In genomic region chr9:77475641-77476473, GRCh38 we compare ENCODE assay signal across 7 cellular contexts.
A peak's percentile ranks its signal among the peaks of the same experiment; 100 is the strongest.
DNase-seq lines count a peak whose midpoint lies in the region; ATAC-seq and TF ChIP-seq lines count a peak whose summit lies in the region.

No MANE protein-coding gene starts in this region.

- no peaks in the 10 kb centered on the region for H3K4me1 ChIP-seq in PC-3 (ENCODE audit: insufficient read depth, low read length)

- no peaks in the 10 kb centered on the region for H3K9me3 ChIP-seq in PC-3 (ENCODE audit: low read length)

- H3K4me2 ChIP-seq in PC-3 (ENCODE audit: low read length) = no peak overlapping the region

- no peaks in the 10 kb centered on the region for H3K9me2 ChIP-seq in PC-3 (replicated peaks; ENCODE audit: low read length)

- H3F3A ChIP-seq in PC-3 (ENCODE audit: low read length, unreplicated experiment) = no peaks in the 10 kb centered on the region

- H3K9ac ChIP-seq in PC-3 (ENCODE audit: low read length) = no peak overlapping the region

- POLR2A ChIA-PET in PC-3 (lab: Charles Lee; ENCODE audit: unreplicated experiment) = no interaction called here

- intact Hi-C loops in PC-3 (cut with micrococcal nuclease) = no loop called here

- BruUV-seq in PC-3 (replicated peaks; lab: Mats Ljungman, UMichigan) = no TSS peak

- no peak overlapping the region for H2AFZ ChIP-seq in PC-3 (ENCODE audit: low read length)

- TF ChIP-seq CTCF in PC-3 (conservative IDR thresholded peaks at IDR 0.05; ENCODE audit: low read depth, low read length) (no peak), choroid plexus epithelial cell (conservative IDR thresholded peaks at IDR 0.05; ENCODE audit: low read depth, low read length) (peak; percentile 17)

- peak; percentile 94 for ATAC-seq in GM18909 (IDR thresholded peaks at IDR 0.05; ENCODE audit: poor library complexity, unreplicated experiment)
- ATAC-seq in HG02840 (IDR thresholded peaks at IDR 0.05; ENCODE audit: low FRiP score, unreplicated experiment) = peak; percentile 98
- ATAC-seq in PC-3 = peak; percentile 58

- H3K36me3 ChIP-seq in PC-3 (ENCODE audit: low read depth, low read length) = no peaks in the 10 kb centered on the region

- no peak overlapping the region for H3K27ac ChIP-seq in PC-3 (ENCODE audit: low read length)

- no peaks in the 10 kb centered on the region for H4K20me1 ChIP-seq in PC-3 (ENCODE audit: low read length)

- no peak for DNase-seq in PC-3
- DNase-seq in choroid plexus epithelial cell (ENCODE audit: low read depth) = peak; percentile 64
- DNase-seq in stimulated activated CD8-positive, alpha-beta memory T cell treated with anti-CD3 and anti-CD28 coated beads, Interleukin-2, amount 100 ng/mL, for 48 hours (ENCODE audit: low read depth in 2 of 2) = peak; percentile 20 to 35
- no peak for DNase-seq in NCI-H1930 (lab: John Stamatoyannopoulos, UW)
- no peak for DNase-seq in effector CD4-positive, alpha-beta T cell

- H3K79me2 ChIP-seq in PC-3 (ENCODE audit: low read length) = no peaks in the 10 kb centered on the region

- CTCF ChIA-PET in PC-3 (lab: Charles Lee) = no interaction called here

- no peaks in the 10 kb centered on the region for H3K27me3 ChIP-seq in PC-3 (ENCODE audit: low read length)

- H3K4me3 ChIP-seq in PC-3 (ENCODE audit: low read length) = no peak overlapping the region
- H3K4me3 ChIP-seq in choroid plexus epithelial cell (ENCODE audit: low read depth, low read length) = no peak overlapping the region

Comparison
In these comparisons a context has a peak if more than half of its experiments do, and no peak if none do; other contexts are left out.
1. DNase-seq: peak in choroid plexus epithelial cell (single experiment) and stimulated activated CD8-positive, alpha-beta memory T cell treated with anti-CD3 and anti-CD28 coated beads, Interleukin-2, amount 100 ng/mL, for 48 hours (2 of 2); none in PC-3 (single experiment), NCI-H1930 (0 of 2) and effector CD4-positive, alpha-beta T cell (single experiment).
2. Peak in every context shown above with its lines, with median percentiles within 50 percentile points of each other: ATAC-seq.